In genomic region chr19:5624154-5624663, GRCh38 we compare ENCODE assay signal across 8 cellular contexts. TPM values are rescaled to one million over a fixed set of nuclear protein-coding genes. Genes with fewer than 3 reads are reported as not detected.
DNase-seq lines count a peak whose midpoint lies in the region; ATAC-seq, FAIRE-seq and TF ChIP-seq lines count a peak whose summit lies in the region.

No MANE protein-coding gene starts in this region.

- H3K36me3 ChIP-seq in GM23338 (ENCODE audit: insufficient read depth) (peaks cover 46% of the 10 kb centered on the region), muscle layer of duodenum (ENCODE audit: control insufficient read depth in 1 of 2, insufficient read depth in 2 of 2, low read length in 2 of 2) (peaks cover 28 to 33% of the 10 kb centered on the region in 2 donors), vagina (peaks cover 0 to 41% of the 10 kb centered on the region in 2 donors)

- H3K27ac ChIP-seq in A549, result peak overlapping the region; percentile 86 to 97
- H3K27ac ChIP-seq in GM23338 (ENCODE audit: low read depth), result no peak overlapping the region
- H3K27ac ChIP-seq in muscle layer of duodenum (ENCODE audit: low read length), result peak overlapping the region; percentile 81
- peak overlapping the region; percentile 93 for H3K27ac ChIP-seq in vagina

- no peak for FAIRE-seq in A549 (lab: Jason Lieb, UNC)

- POLR2A ChIA-PET in A549 (lab: Yijun Ruan, JAX) (interaction anchor here (0.6 to 1.8 kb wide), 4 partner anchors 66 to 445 kb away, joined by 3 to 13 read pairs (median 6); partner anchors contain the start of gene RPL36), activated B cell treated with CpG ODN at 0.5 μM for 24 hours (lab: Charles Lee) (interaction anchor here (0.5 to 3.7 kb wide), 7 partner anchors 51 to 1617 kb away, joined by 4 to 57 read pairs (median 5); partner anchors contain the start of gene RPL36)

- DNase-seq in A549 (ENCODE audit: low read depth in 1 of 2, low spot score in 1 of 2), result no peak
- DNase-seq in GM23338 (ENCODE audit: low spot score), result peak; percentile 52
- no peak for DNase-seq in activated B cell treated with CpG ODN at 0.5 μM for 24 hours
- peak; percentile 61 to 69 for DNase-seq in erythroblast (lab: John Stamatoyannopoulos, UW)
- DNase-seq in vagina (ENCODE audit: extremely low spot score in 2 of 2), result no peak
- DNase-seq in DMS114 treated with DMSO at 0.1 percent for 48 hours (lab: John Stamatoyannopoulos, UW; ENCODE audit: unreplicated experiment), result no peak

- intact Hi-C loops in activated B cell treated with CpG ODN at 0.5 μM for 24 hours (cut with micrococcal nuclease), result loop anchor here (5.0 kb wide), 3 partner anchors 168 to 902 kb away; partner anchors contain the start of genes DPP9, DUS3L, NDUFA11 and VMAC
- intact Hi-C loops in vagina (cut with DNase I), result loop anchor here (5.0 kb wide), 1 partner anchor 63 kb away; no protein-coding TSS in a partner anchor

- peaks cover 94% of the 10 kb centered on the region for H3K79me2 ChIP-seq in GM23338 (replicated peaks; ENCODE audit: insufficient read depth)

- TF ChIP-seq RAD21 in A549 (conservative IDR thresholded peaks at IDR 0.05 in 1 of 2, IDR thresholded peaks at IDR 0.05 in 1 of 2), result no peak

- H3K4me1 Mint-ChIP-seq in GM23338 (peaks cover 38% of the 10 kb centered on the region), activated B cell treated with CpG ODN at 0.5 μM for 24 hours (peaks cover 82% of the 10 kb centered on the region)

- no peak for TF ChIP-seq EP300 in A549 (IDR thresholded peaks at IDR 0.05)

- H3K9me2 ChIP-seq in GM23338 (ENCODE audit: insufficient read depth), result no peaks in the 10 kb centered on the region

- H3K4me3 Mint-ChIP-seq in GM23338 (peak overlapping the region; percentile 100), activated B cell treated with CpG ODN at 0.5 μM for 24 hours (peak overlapping the region; percentile 100)

- CTCF ChIA-PET in A549 (lab: Yijun Ruan, JAX) (interaction anchor here (1.2 kb wide), 1 partner anchor 20 kb away, joined by 7 read pairs; no protein-coding TSS in a partner anchor), activated B cell treated with CpG ODN at 0.5 μM for 24 hours (lab: Charles Lee) (no interaction called here)

- H3K27me3 ChIP-seq in GM23338 (ENCODE audit: insufficient read depth), result no peaks in the 10 kb centered on the region
- no peaks in the 10 kb centered on the region for H3K27me3 ChIP-seq in muscle layer of duodenum (ENCODE audit: low read depth, low read length)
- H3K27me3 ChIP-seq in vagina, result no peaks in the 10 kb centered on the region

- TF ChIP-seq CTCF in A549 (IDR thresholded peaks at IDR 0.05) (no peak), GM23338 (conservative IDR thresholded peaks at IDR 0.05; ENCODE audit: low read depth in 2 of 2) (no peak), activated B cell treated with CpG ODN at 0.5 μM for 24 hours (IDR thresholded peaks at IDR 0.05) (no peak), vagina (IDR thresholded peaks at IDR 0.05) (no peak)

- TF ChIP-seq POLR2A in A549 (IDR thresholded peaks at IDR 0.05; ENCODE audit: low read length) (no peak), erythroblast (IDR thresholded peaks at IDR 0.05; ENCODE audit: low read length) (no peak), vagina (IDR thresholded peaks at IDR 0.05) (no peak)

- H3K9me3 Mint-ChIP-seq in GM23338 (peaks cover 5% of the 10 kb centered on the region), activated B cell treated with CpG ODN at 0.5 μM for 24 hours (no peaks in the 10 kb centered on the region)

- H3K36me3 Mint-ChIP-seq in GM23338 (ENCODE audit: low read depth), result peaks cover 74% of the 10 kb centered on the region
- H3K36me3 Mint-ChIP-seq in activated B cell treated with CpG ODN at 0.5 μM for 24 hours (ENCODE audit: low read depth), result peaks cover 78% of the 10 kb centered on the region

- H3K4me1 ChIP-seq in A549, result peaks cover 30% of the 10 kb centered on the region
- H3K4me1 ChIP-seq in GM23338 (ENCODE audit: insufficient read depth), result peaks cover 20% of the 10 kb centered on the region
- H3K4me1 ChIP-seq in muscle layer of duodenum (ENCODE audit: control insufficient read depth in 1 of 2, insufficient read depth in 2 of 2, low read length in 2 of 2), result peaks cover 31 to 78% of the 10 kb centered on the region in 2 donors
- H3K4me1 ChIP-seq in vagina, result peaks cover 79% of the 10 kb centered on the region

- peak overlapping the region; percentile 93 for H3K4me3 ChIP-seq in A549
- peak overlapping the region; percentile 98 for H3K4me3 ChIP-seq in GM23338
- peak overlapping the region; percentile 93 to 99 for H3K4me3 ChIP-seq in muscle layer of duodenum (ENCODE audit: low read depth in 1 of 2, low read length in 2 of 2)
- peak overlapping the region; percentile 96 for H3K4me3 ChIP-seq in vagina

- peaks cover 25% of the 10 kb centered on the region; the same call in 1 of the 2 replicates for H3F3A ChIP-seq in GM23338 (replicated peaks; ENCODE audit: low read depth)

- no peak overlapping the region for H2AFZ ChIP-seq in GM23338

- 6% methylated on average over 15 of the region's 15 CpGs for WGBS in A549 (ENCODE audit: missing lambda C conversion rate)

- ATAC-seq in A549 (no peak), GM23338 (peak; percentile 5; the same call in 1 of the 3 replicates), activated B cell treated with CpG ODN at 0.5 μM for 24 hours (ENCODE audit: low read depth) (no peak), HG03521 (IDR thresholded peaks at IDR 0.05; ENCODE audit: unreplicated experiment) (no peak)

- H3K27ac Mint-ChIP-seq in GM23338 (peak overlapping the region; percentile 92), activated B cell treated with CpG ODN at 0.5 μM for 24 hours (peak overlapping the region; percentile 99)

- H3K4me2 ChIP-seq in A549, result peak overlapping the region; percentile 89
- H3K4me2 ChIP-seq in GM23338, result peak overlapping the region; percentile 91

- H3K27me3 Mint-ChIP-seq in GM23338 (ENCODE audit: insufficient read depth, low read depth, poor library complexity), result peaks cover 8% of the 10 kb centered on the region
- peaks cover 2% of the 10 kb centered on the region for H3K27me3 Mint-ChIP-seq in activated B cell treated with CpG ODN at 0.5 μM for 24 hours

- H3K9me3 ChIP-seq in A549, result no peaks in the 10 kb centered on the region
- H3K9me3 ChIP-seq in muscle layer of duodenum (ENCODE audit: control insufficient read depth in 1 of 2, low read length in 2 of 2), result no peaks in the 10 kb centered on the region
- H3K9me3 ChIP-seq in vagina, result no peaks in the 10 kb centered on the region

- peaks cover 66% of the 10 kb centered on the region for H4K20me1 ChIP-seq in GM23338 (replicated peaks; ENCODE audit: insufficient read depth)

TF ChIP-seq in GM23338, 12 proteins besides CTCF, POLR2A, EP300 and RAD21 (continues in another document):
- no peak for TF ChIP-seq ZNF331 (CRISPR knock-in tag; IDR thresholded peaks at IDR 0.05; ENCODE audit: low read depth)

RNA-seq across cellular contexts. Expression of gene SAFB, which starts 1.3 kb away (rescaled TPM):
- polyA plus RNA-seq in A549 (2011; rRNA removed) (37.5 and 55.0 TPM in 2 replicates), A549 (2017; fragmentation: RNase III; extraction: RNeasy Plus Mini Kit Qiagen cat#74134 plus additional on column Dnase treatment) (69.8 to 74.3 TPM (median 74.0 TPM) in 3 replicates), GM23338 (2016; fragmentation: Nextera tagmentation; extraction: Ambion mirVana) (76.5 and 85.2 TPM in 2 replicates)
- polyA plus RNA-seq in A549 (2012; cell fraction: cytosol; rRNA removed), result 94.3 and 109 TPM in 2 replicates
- 182 and 209 TPM in 2 replicates for polyA plus RNA-seq in A549 (2012; cell fraction: nucleus; rRNA removed)
- 16.4 and 17.4 TPM in 2 replicates for polyA minus RNA-seq in A549 (2011; rRNA and poly(A)+ RNA removed)
- total RNA-seq in GM23338 (2014; rRNA removed; shearing (Covaris generic)), result 82.2 and 109 TPM in 2 replicates
- total RNA-seq in activated B cell treated with CpG ODN at 0.5 μM for 24 hours (162 and 171 TPM in 2 replicates), vagina (145 TPM)

RNA-seq across cellular contexts. Expression of gene SAFB2, which starts 1.6 kb away (rescaled TPM):
- polyA plus RNA-seq in A549 (2011; rRNA removed), result 23.4 and 33.2 TPM in 2 replicates
- polyA plus RNA-seq in A549 (2012; cell fraction: cytosol; rRNA removed), result 40.5 and 46.1 TPM in 2 replicates
- 49.2 and 67.8 TPM in 2 replicates for polyA plus RNA-seq in A549 (2012; cell fraction: nucleus; rRNA removed)
- 42.2 to 52.3 TPM (median 51.2 TPM) in 3 replicates for polyA plus RNA-seq in A549 (2017; fragmentation: RNase III; extraction: RNeasy Plus Mini Kit Qiagen cat#74134 plus additional on column Dnase treatment)
- polyA minus RNA-seq in A549 (2011; rRNA and poly(A)+ RNA removed), result 25.1 and 29.9 TPM in 2 replicates
- 29.6 and 37.7 TPM in 2 replicates for total RNA-seq in GM23338 (2014; rRNA removed; shearing (Covaris generic))
- polyA plus RNA-seq in GM23338 (2016; fragmentation: Nextera tagmentation; extraction: Ambion mirVana), result 102 and 110 TPM in 2 replicates
- 123 and 143 TPM in 2 replicates for total RNA-seq in activated B cell treated with CpG ODN at 0.5 μM for 24 hours
- total RNA-seq in vagina, result 85.4 TPM

RNA-seq across cellular contexts. Expression of gene MICOS13, which starts 56.1 kb away (rescaled TPM):
- polyA plus RNA-seq in A549 (2011; rRNA removed) (19.1 and 20.5 TPM in 2 replicates), A549 (2017; fragmentation: RNase III; extraction: RNeasy Plus Mini Kit Qiagen cat#74134 plus additional on column Dnase treatment) (43.1 to 48.8 TPM (median 48.6 TPM) in 3 replicates), GM23338 (2016; fragmentation: Nextera tagmentation; extraction: Ambion mirVana) (54.6 and 63.8 TPM in 2 replicates)
- polyA plus RNA-seq in A549 (2012; cell fraction: cytosol; rRNA removed), result 60.3 and 75.4 TPM in 2 replicates
- polyA plus RNA-seq in A549 (2012; cell fraction: nucleus; rRNA removed), result 50.4 and 61.7 TPM in 2 replicates
- polyA minus RNA-seq in A549 (2011; rRNA and poly(A)+ RNA removed), result 9.2 and 11.4 TPM in 2 replicates
- 9.1 and 15.5 TPM in 2 replicates for total RNA-seq in GM23338 (2014; rRNA removed; shearing (Covaris generic))
- total RNA-seq in activated B cell treated with CpG ODN at 0.5 μM for 24 hours (58.0 and 60.8 TPM in 2 replicates), vagina (83.2 TPM)

RNA-seq across cellular contexts. Expression of gene TINCR, which starts 56.5 kb away (rescaled TPM):
- polyA plus RNA-seq in A549 (2011; rRNA removed) (1.2 TPM in 2 replicates), A549 (2017; fragmentation: RNase III; extraction: RNeasy Plus Mini Kit Qiagen cat#74134 plus additional on column Dnase treatment) (1.6 to 1.9 TPM (median 1.8 TPM) in 3 replicates), GM23338 (2016; fragmentation: Nextera tagmentation; extraction: Ambion mirVana) (0.42 and 0.94 TPM in 2 replicates)
- polyA plus RNA-seq in A549 (2012; cell fraction: cytosol; rRNA removed), result 1.2 and 1.3 TPM in 2 replicates
- polyA plus RNA-seq in A549 (2012; cell fraction: nucleus; rRNA removed), result 0.54 and 1.3 TPM in 2 replicates
- 1.1 and 1.4 TPM in 2 replicates for polyA minus RNA-seq in A549 (2011; rRNA and poly(A)+ RNA removed)
- 0.97 and 3.9 TPM in 2 replicates for total RNA-seq in GM23338 (2014; rRNA removed; shearing (Covaris generic))
- total RNA-seq in activated B cell treated with CpG ODN at 0.5 μM for 24 hours (0.61 and 1.00 TPM in 2 replicates), vagina (37.1 TPM)

RNA-seq across cellular contexts. Expression of gene HSD11B1L, which starts 56.6 kb away (rescaled TPM):
- polyA plus RNA-seq in A549 (2011; rRNA removed) (2.5 and 2.8 TPM in 2 replicates), A549 (2017; fragmentation: RNase III; extraction: RNeasy Plus Mini Kit Qiagen cat#74134 plus additional on column Dnase treatment) (2.7 to 4.8 TPM (median 4.8 TPM) in 3 replicates), GM23338 (2016; fragmentation: Nextera tagmentation; extraction: Ambion mirVana) (17.8 and 18.4 TPM in 2 replicates)
- 3.9 and 5.9 TPM in 2 replicates for polyA plus RNA-seq in A549 (2012; cell fraction: cytosol; rRNA removed)
- 6.4 and 7.5 TPM in 2 replicates for polyA plus RNA-seq in A549 (2012; cell fraction: nucleus; rRNA removed)
- 0.87 and 1.2 TPM in 2 replicates for polyA minus RNA-seq in A549 (2011; rRNA and poly(A)+ RNA removed)
- 12.9 and 14.6 TPM in 2 replicates for total RNA-seq in GM23338 (2014; rRNA removed; shearing (Covaris generic))
- total RNA-seq in activated B cell treated with CpG ODN at 0.5 μM for 24 hours (1.4 and 1.5 TPM in 2 replicates), vagina (10.3 TPM)

Comparison
In these comparisons a context has a peak if more than half of its experiments do, and no peak if none do; other contexts are left out.
1. DNase-seq: peak in GM23338 (single experiment) and erythroblast (2 of 2); none in A549 (0 of 2), activated B cell treated with CpG ODN at 0.5 μM for 24 hours (single experiment), vagina (0 of 2) and DMS114 treated with DMSO at 0.1 percent for 48 hours (single experiment).
2. Peak in every context shown above with its lines, with median percentiles within 50 percentile points of each other: H3K4me3 ChIP-seq.